5 cellular contexts compared by ENCODE assay signal in the genomic region with DNA sequence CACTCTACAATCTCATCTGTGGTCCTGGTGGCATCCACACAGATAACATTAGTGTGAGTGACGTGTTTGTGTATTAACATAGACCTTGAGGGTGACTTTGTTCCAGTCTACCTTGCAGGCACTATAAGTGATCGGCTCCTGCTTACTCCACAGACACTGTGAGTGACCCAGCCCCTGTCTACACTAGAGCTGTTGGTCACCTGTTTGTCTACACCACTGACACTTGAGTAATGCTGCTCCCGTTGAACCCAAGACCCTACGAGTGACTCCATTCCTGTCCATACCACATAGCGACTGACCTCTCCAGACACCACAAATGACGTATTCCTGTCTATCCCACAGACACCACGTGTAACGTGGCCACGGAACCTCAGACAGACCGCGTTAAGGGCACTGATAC. TPM values are rescaled to one million over a fixed set of nuclear protein-coding genes. Genes with fewer than 3 reads are reported as not detected.
"Had no signal": no experiment of that assay in that cellular context is flagged by ENCODE, and none has a peak within 500 bp of the region (broad histone marks: within the 10 kb centered on the region; RNA-seq: fewer than 3 reads in every experiment).

No MANE protein-coding gene starts in this region.

RNA-seq across cellular contexts. Expression of a gene that starts 1.9 kb away (rescaled TPM):
- total RNA-seq: M059J had no signal

RNA-seq across cellular contexts. Expression of a gene that starts 10.5 kb away (rescaled TPM):
- total RNA-seq: SJSA1 had no signal
- polyA plus RNA-seq: SK-N-SH had no signal

RNA-seq across cellular contexts. Expression of a gene that starts 45.6 kb away (rescaled TPM):
- total RNA-seq: M059J, Peyer's patch, Right ventricle myocardium superior, SJSA1 had no signal
- polyA plus RNA-seq: SK-N-SH had no signal
